Comparison of ENCODE assay signal across 34 cellular contexts in genomic region chr1:186438567-186438966, GRCh38. TPM values are rescaled to one million over a fixed set of nuclear protein-coding genes. Genes with fewer than 3 reads are reported as not detected.
"Had no signal": no experiment of that assay in that cellular context is flagged by ENCODE, and none has a peak within 500 bp of the region (broad histone marks: within the 10 kb centered on the region; RNA-seq: fewer than 3 reads in every experiment).

No MANE protein-coding gene starts in this region.

- H3K27ac Mint-ChIP-seq: natural killer cell treated with Interleukin-12 subunit alpha and Interleukin-12 subunit beta and Interleukin-15 and Interleukin-18, amount 100 ng/mL, for 72 hours; neural progenitor cell; progenitor cell of endocrine pancreas; stimulated activated memory B cell treated with anti-CD40 and anti-IgM and Interleukin-4, amounts not matched to agents 10 μg/mL and 1 μg/mL and 100 μg/mL, for 72 hours had no signal

- H3K4me1 ChIP-seq: neural progenitor cell, parathyroid adenoma, psoas muscle, right lobe of liver, suprapubic skin, testis, tibial nerve, vagina had no signal

- H3K79me2 ChIP-seq: parathyroid adenoma had no signal

- H3K9me3 ChIP-seq: ovary, psoas muscle, right lobe of liver, spleen, suprapubic skin, testis, tibial nerve, upper lobe of left lung, vagina had no signal

- H3K27me3 Mint-ChIP-seq: naive thymus-derived CD8-positive, alpha-beta T cell; natural killer cell treated with Interleukin-12 subunit alpha and Interleukin-12 subunit beta and Interleukin-15 and Interleukin-18, amount 100 ng/mL, for 72 hours; stimulated activated memory B cell treated with anti-CD40 and anti-IgM and Interleukin-4, amounts not matched to agents 10 μg/mL and 1 μg/mL and 100 μg/mL, for 72 hours; stimulated activated naive CD8-positive, alpha-beta T cell treated with anti-CD3 and anti-CD28 coated beads, Interleukin-15, amount 100 ng/mL, for 72 hours had no signal

- ATAC-seq: naive thymus-derived CD8-positive, alpha-beta T cell; natural killer cell treated with Interleukin-12 subunit alpha and Interleukin-12 subunit beta and Interleukin-15 and Interleukin-18, amount 100 ng/mL, for 72 hours; psoas muscle; right cardiac atrium; right lobe of liver; stimulated activated memory B cell treated with anti-CD40 and anti-IgM and Interleukin-4, amounts not matched to agents 10 μg/mL and 1 μg/mL and 100 μg/mL, for 72 hours; stimulated activated naive CD8-positive, alpha-beta T cell treated with anti-CD3 and anti-CD28 coated beads, Interleukin-15, amount 100 ng/mL, for 72 hours; stimulated activated naive CD8-positive, alpha-beta T cell treated with anti-CD3 and anti-CD28 coated beads, Interleukin-15, Interleukin-2, amounts not matched to agents 100 U/mL and 50 U/mL, for 24 hours had no signal

- H3K4me3 Mint-ChIP-seq: naive thymus-derived CD8-positive, alpha-beta T cell; natural killer cell treated with Interleukin-12 subunit alpha and Interleukin-12 subunit beta and Interleukin-15 and Interleukin-18, amount 100 ng/mL, for 72 hours; neural progenitor cell; stimulated activated memory B cell treated with anti-CD40 and anti-IgM and Interleukin-4, amounts not matched to agents 10 μg/mL and 1 μg/mL and 100 μg/mL, for 72 hours; stimulated activated naive CD8-positive, alpha-beta T cell treated with anti-CD3 and anti-CD28 coated beads, Interleukin-15, amount 100 ng/mL, for 72 hours had no signal

- H3K4me2 ChIP-seq: neural progenitor cell, smooth muscle cell had no signal

- H3K27ac ChIP-seq: neural progenitor cell, ovary, parathyroid adenoma, psoas muscle, right lobe of liver, skin epidermis, spleen, suprapubic skin, testis, tibial nerve, upper lobe of left lung, vagina had no signal

- H3K36me3 ChIP-seq: neural progenitor cell, ovary, right lobe of liver, suprapubic skin, upper lobe of left lung, vagina had no signal

- H3K27me3 ChIP-seq: neural progenitor cell, ovary, right lobe of liver, spleen, suprapubic skin, testis, tibial nerve, upper lobe of left lung, vagina had no signal

- H2AFZ ChIP-seq: neural progenitor cell, parathyroid adenoma had no signal

- H3K4me1 Mint-ChIP-seq: neural progenitor cell; stimulated activated memory B cell treated with anti-CD40 and anti-IgM and Interleukin-4, amounts not matched to agents 10 μg/mL and 1 μg/mL and 100 μg/mL, for 72 hours had no signal

- H3K36me3 Mint-ChIP-seq: neural progenitor cell had no signal

- DNase-seq: naive thymus-derived CD8-positive, alpha-beta T cell; occipital lobe; ovary; posterior cingulate gyrus; psoas muscle; right cardiac atrium; right lobe of liver; spleen; stimulated activated CD4-positive, alpha-beta T cell treated with anti-CD3 and anti-CD28 coated beads, Interleukin-12 subunit alpha, Interleukin-12 subunit beta, amount 100 ng/mL, for 4 hours; stimulated activated CD4-positive, alpha-beta T cell treated with anti-CD3 and anti-CD28 coated beads, Interleukin-1b, Interleukin-23, amount 100 ng/mL, for 48 hours; stimulated activated CD4-positive, alpha-beta T cell treated with anti-CD3 and anti-CD28 coated beads, Interleukin-4, amount 100 ng/mL, for 1 hour; stimulated activated CD4-positive, alpha-beta T cell treated with anti-CD3 and anti-CD28 coated beads, Interleukin-4, amount 100 ng/mL, for 4 hours; stimulated activated CD8-positive, alpha-beta memory T cell treated with anti-CD3 and anti-CD28 coated beads, Interleukin-4, amount 100 ng/mL, for 48 hours; stimulated activated naive CD4-positive, alpha-beta T cell; stimulated activated naive CD8-positive, alpha-beta T cell treated with anti-CD3 and anti-CD28 coated beads, Interleukin-15, amount 100 ng/mL, for 72 hours; stimulated activated naive CD8-positive, alpha-beta T cell treated with anti-CD3 and anti-CD28 coated beads, Interleukin-15, Interleukin-2, amounts not matched to agents 100 U/mL and 50 U/mL, for 24 hours; substantia nigra; testis; trophoblast cell had no signal

- H3K4me3 ChIP-seq: neural progenitor cell, ovary, psoas muscle, right lobe of liver, skin epidermis, smooth muscle cell, spleen, suprapubic skin, testis, tibial nerve, upper lobe of left lung, vagina had no signal

- H3K9me3 Mint-ChIP-seq: naive thymus-derived CD8-positive, alpha-beta T cell; neural progenitor cell; stimulated activated memory B cell treated with anti-CD40 and anti-IgM and Interleukin-4, amounts not matched to agents 10 μg/mL and 1 μg/mL and 100 μg/mL, for 72 hours; stimulated activated naive CD8-positive, alpha-beta T cell treated with anti-CD3 and anti-CD28 coated beads, Interleukin-15, amount 100 ng/mL, for 72 hours had no signal

RNA-seq across cellular contexts. Expression of gene PDC, which starts 22.3 kb away (rescaled TPM):
- total RNA-seq: naive thymus-derived CD8-positive, alpha-beta T cell; natural killer cell treated with Interleukin-12 subunit alpha and Interleukin-12 subunit beta and Interleukin-15 and Interleukin-18, amount 100 ng/mL, for 72 hours; occipital lobe; osteoblast; ovary; progenitor cell of endocrine pancreas; psoas muscle; renal cortical epithelial cell; right cardiac atrium; right lobe of liver; smooth muscle cell; spleen; suprapubic skin; tibial nerve; upper lobe of left lung; ureter; vagina had no signal
- polyA plus RNA-seq: naive thymus-derived CD8-positive, alpha-beta T cell; neural cell; ovary; psoas muscle; right cardiac atrium; smooth muscle cell; spleen had no signal
